ENCODE assay signal across 7 cellular contexts in genomic region chr19:16184665-16185122, GRCh38. TPM values are rescaled to one million over a fixed set of nuclear protein-coding genes. Genes with fewer than 3 reads are reported as not detected.
DNase-seq lines count a peak whose midpoint lies in the region; ATAC-seq and TF ChIP-seq lines count a peak whose summit lies in the region.

No MANE protein-coding gene starts in this region.

- no peak overlapping the region for H2AFZ ChIP-seq in HCT116 (ENCODE audit: low read depth, low read length, poor library complexity, severe bottlenecking)

- H3K27ac ChIP-seq in HCT116 (ENCODE audit: low read depth, low read length) (peak overlapping the region; percentile 26), iPS-18a (ENCODE audit: low read length) (no peak overlapping the region)

- H3K27ac Mint-ChIP-seq in activated B cell treated with CpG ODN at 0.5 μM for 24 hours: peak overlapping the region; percentile 93
- peak overlapping the region; percentile 100 for H3K27ac Mint-ChIP-seq in stimulated activated naive B cell treated with anti-CD40 and anti-IgM and Interleukin-4, amounts not matched to agents 10 μg/mL and 1 μg/mL and 100 μg/mL, for 72 hours

- H3K27me3 Mint-ChIP-seq in activated B cell treated with CpG ODN at 0.5 μM for 24 hours: no peaks in the 10 kb centered on the region
- H3K27me3 Mint-ChIP-seq in stimulated activated naive B cell treated with anti-CD40 and anti-IgM and Interleukin-4, amounts not matched to agents 10 μg/mL and 1 μg/mL and 100 μg/mL, for 72 hours: no peaks in the 10 kb centered on the region

- H3K4me1 Mint-ChIP-seq in activated B cell treated with CpG ODN at 0.5 μM for 24 hours: peaks cover 38% of the 10 kb centered on the region
- H3K4me1 Mint-ChIP-seq in stimulated activated naive B cell treated with anti-CD40 and anti-IgM and Interleukin-4, amounts not matched to agents 10 μg/mL and 1 μg/mL and 100 μg/mL, for 72 hours: peaks cover 20 to 47% of the 10 kb centered on the region in 2 donors

- no peak for TF ChIP-seq POLR2A in HCT116 (IDR thresholded peaks at IDR 0.05; ENCODE audit: borderline replicate concordance, extremely low read depth, insufficient read depth, insufficient read length)

- H3K4me2 ChIP-seq in HCT116 (ENCODE audit: low read length): peak overlapping the region; percentile 86

- H4K20me1 ChIP-seq in HCT116 (ENCODE audit: insufficient read depth): no peaks in the 10 kb centered on the region

- peak overlapping the region; percentile 97 for H3K4me3 Mint-ChIP-seq in activated B cell treated with CpG ODN at 0.5 μM for 24 hours
- peak overlapping the region; percentile 98 to 100 for H3K4me3 Mint-ChIP-seq in stimulated activated naive B cell treated with anti-CD40 and anti-IgM and Interleukin-4, amounts not matched to agents 10 μg/mL and 1 μg/mL and 100 μg/mL, for 72 hours

- H3K4me3 ChIP-seq in HCT116 (replicated peaks in 1 of 2; ENCODE audit: low read depth in 1 of 2, low read length in 2 of 2) (peak overlapping the region; percentile 94 to 97), iPS-18a (ENCODE audit: low read length) (peak overlapping the region; percentile 89)

- CTCF ChIA-PET in HCT116 (lab: Charles Lee): interaction anchor here (0.6 to 2.0 kb wide), 11 partner anchors 11 to 492 kb away, joined by 3 to 24 read pairs (median 4); partner anchors contain the start of gene AP1M1
- CTCF ChIA-PET in activated B cell treated with CpG ODN at 0.5 μM for 24 hours (lab: Charles Lee): interaction anchor here (0.8 to 3.3 kb wide), 19 partner anchors 11 to 555 kb away, joined by 3 to 18 read pairs (median 5); partner anchors contain the start of gene HSH2D

- no peaks in the 10 kb centered on the region for H3K9me2 ChIP-seq in HCT116 (ENCODE audit: insufficient read depth)

- peaks cover 21 to 44% of the 10 kb centered on the region in 2 experiments for H3K4me1 ChIP-seq in HCT116 (ENCODE audit: control insufficient read depth in 1 of 2, insufficient read depth in 2 of 2, low read length in 2 of 2)
- H3K4me1 ChIP-seq in iPS-18a (ENCODE audit: control insufficient read depth, low read depth, low read length): no peaks in the 10 kb centered on the region

- POLR2A ChIA-PET in HCT116 (lab: Charles Lee) (interaction anchor here (0.9 to 2.0 kb wide), 14 partner anchors 10 to 375 kb away, joined by 3 to 18 read pairs (median 4); partner anchors contain the start of genes AP1M1 and TPM4), activated B cell treated with CpG ODN at 0.5 μM for 24 hours (lab: Charles Lee) (interaction anchor here (0.6 to 2.4 kb wide), 33 partner anchors 10 to 765 kb away, joined by 3 to 25 read pairs (median 5); partner anchors contain the start of genes AKAP8L, AP1M1, HSH2D and RAB8A)

- H3K79me2 ChIP-seq in HCT116 (ENCODE audit: insufficient read depth, low read length): peaks cover 28% of the 10 kb centered on the region

- H3K36me3 Mint-ChIP-seq in activated B cell treated with CpG ODN at 0.5 μM for 24 hours (ENCODE audit: low read depth): peaks cover 29% of the 10 kb centered on the region
- H3K36me3 Mint-ChIP-seq in stimulated activated naive B cell treated with anti-CD40 and anti-IgM and Interleukin-4, amounts not matched to agents 10 μg/mL and 1 μg/mL and 100 μg/mL, for 72 hours: peaks cover 17 to 27% of the 10 kb centered on the region in 2 donors

- TF ChIP-seq RAD21 in HCT116 (IDR thresholded peaks at IDR 0.05; ENCODE audit: low read depth): no peak

- in situ Hi-C loops in G401 (cut with HindIII; ENCODE audit: low sequenced_read_pairs): no loop called here

- no peaks in the 10 kb centered on the region for H3K9me3 Mint-ChIP-seq in activated B cell treated with CpG ODN at 0.5 μM for 24 hours
- no peaks in the 10 kb centered on the region for H3K9me3 Mint-ChIP-seq in stimulated activated naive B cell treated with anti-CD40 and anti-IgM and Interleukin-4, amounts not matched to agents 10 μg/mL and 1 μg/mL and 100 μg/mL, for 72 hours

- H3K27me3 ChIP-seq in HCT116 (ENCODE audit: insufficient read depth, low read length): no peaks in the 10 kb centered on the region
- H3K27me3 ChIP-seq in iPS-18a (ENCODE audit: control insufficient read depth, insufficient read depth, low read length): no peaks in the 10 kb centered on the region

- no peak overlapping the region for H3K9ac ChIP-seq in HCT116 (ENCODE audit: low read length)
- H3K9ac ChIP-seq in iPS-18a (ENCODE audit: low read length): no peak overlapping the region

- TSS peak; percentile 92 for BruUV-seq in HCT116 (replicated peaks; lab: Mats Ljungman, UMichigan)

- H3K9me3 ChIP-seq in HCT116 (ENCODE audit: control insufficient read depth in 1 of 2, insufficient read depth in 1 of 2, low read depth in 1 of 2, low read length in 2 of 2) (no peaks in the 10 kb centered on the region), iPS-18a (ENCODE audit: control insufficient read depth, low read depth, low read length) (no peaks in the 10 kb centered on the region)

- H3K36me3 ChIP-seq in HCT116 (ENCODE audit: control insufficient read depth in 1 of 2, insufficient read depth in 2 of 2, low read length in 2 of 2): peaks cover 14 to 17% of the 10 kb centered on the region in 2 experiments; a peak in 3 of 4 replicates
- H3K36me3 ChIP-seq in iPS-18a (ENCODE audit: control insufficient read depth, low read depth, low read length): peaks cover 12% of the 10 kb centered on the region

- intact Hi-C loops in HCT116 (cut with micrococcal nuclease) (loop anchor here (5.0 kb wide), 1 partner anchor 347 kb away; no protein-coding TSS in a partner anchor), activated B cell treated with CpG ODN at 0.5 μM for 24 hours (cut with micrococcal nuclease) (loop anchor here (1.0 to 2.0 kb wide), 6 partner anchors 13 to 348 kb away; partner anchors contain the start of genes AP1M1 and RAB8A)

- TF ChIP-seq CTCF in HCT116 (IDR thresholded peaks at IDR 0.05 in 2 of 3, conservative IDR thresholded peaks at IDR 0.05 in 1 of 3; ENCODE audit: borderline replicate concordance in 1 of 3, insufficient read depth in 1 of 3, low read depth in 2 of 3, low read length in 2 of 3) (no peak), activated B cell treated with CpG ODN at 0.5 μM for 24 hours (IDR thresholded peaks at IDR 0.05) (no peak)

- no peak for DNase-seq in HCT116 (ENCODE audit: low read depth, low spot score)
- DNase-seq in activated B cell treated with CpG ODN at 0.5 μM for 24 hours: no peak
- DNase-seq in stimulated activated naive B cell treated with anti-CD40 and anti-IgM and Interleukin-4, amounts not matched to agents 10 μg/mL and 1 μg/mL and 100 μg/mL, for 72 hours: no peak
- DNase-seq in NCI-H774 (lab: John Stamatoyannopoulos, UW): no peak
- no peak for DNase-seq in G401 (ENCODE audit: low spot score)

- no peak; the same call in 1 of the 2 replicates for ATAC-seq in HCT116
- ATAC-seq in activated B cell treated with CpG ODN at 0.5 μM for 24 hours (ENCODE audit: low read depth): no peak
- ATAC-seq in stimulated activated naive B cell treated with anti-CD40 and anti-IgM and Interleukin-4, amounts not matched to agents 10 μg/mL and 1 μg/mL and 100 μg/mL, for 72 hours (replicated peaks): no peak
- no peak for ATAC-seq in HG02588 (IDR thresholded peaks at IDR 0.05; ENCODE audit: unreplicated experiment)

- RAD21 ChIA-PET in HCT116 (lab: Charles Lee; ENCODE audit: low non-redundant PET in 1 of 2, low total read pairs in 2 of 2, uncharacterized antibody in 2 of 2, unreplicated experiment in 2 of 2): interaction anchor here (0.6 to 1.2 kb wide), 2 partner anchors 143 to 203 kb away, joined by 3 to 7 read pairs; no protein-coding TSS in a partner anchor

TF ChIP-seq in HCT116, 20 proteins besides CTCF, POLR2A, EP300 and RAD21 (continues in another document):
- TF ChIP-seq REST (IDR thresholded peaks at IDR 0.05; ENCODE audit: low read depth) (no peak), SP1 (IDR thresholded peaks at IDR 0.05; ENCODE audit: low read depth) (no peak), TCF7L2 (IDR thresholded peaks at IDR 0.05; ENCODE audit: borderline replicate concordance, extremely low read depth, insufficient read depth, insufficient read length) (no peak)

RNA-seq across cellular contexts. Expression of gene FAM32A, which starts 0.5 kb away (rescaled TPM):
- total RNA-seq in HCT116 (2021; ENCODE audit: unreplicated experiment): 61.3 TPM
- polyA plus RNA-seq in HCT116 (2012): 50.8 and 61.3 TPM in 2 replicates
- 52.2 and 53.5 TPM in 2 replicates for total RNA-seq in activated B cell treated with CpG ODN at 0.5 μM for 24 hours
- total RNA-seq in G401 (2014; rRNA removed; shearing (Covaris generic)): 161 and 172 TPM in 2 replicates

RNA-seq across cellular contexts. Expression of gene CIB3, which starts 11.4 kb away (rescaled TPM):
- total RNA-seq in HCT116 (2021; ENCODE audit: unreplicated experiment) (not detected), activated B cell treated with CpG ODN at 0.5 μM for 24 hours (not detected in 2 replicates)
- polyA plus RNA-seq in HCT116 (2012): 0.13 and 0.76 TPM in 2 replicates
- not detected in 2 replicates for total RNA-seq in G401 (2014; rRNA removed; shearing (Covaris generic))

RNA-seq across cellular contexts. Expression of gene AP1M1, which starts 13.0 kb away (rescaled TPM):
- total RNA-seq in HCT116 (2021; ENCODE audit: unreplicated experiment): 50.0 TPM
- 50.7 and 52.9 TPM in 2 replicates for polyA plus RNA-seq in HCT116 (2012)
- 82.6 and 87.5 TPM in 2 replicates for total RNA-seq in activated B cell treated with CpG ODN at 0.5 μM for 24 hours
- 91.4 and 95.6 TPM in 2 replicates for total RNA-seq in G401 (2014; rRNA removed; shearing (Covaris generic))

RNA-seq across cellular contexts. Expression of gene HSH2D, which starts 41.2 kb away (rescaled TPM):
- total RNA-seq in HCT116 (2021; ENCODE audit: unreplicated experiment): 21.4 TPM
- polyA plus RNA-seq in HCT116 (2012): 25.0 and 30.2 TPM in 2 replicates
- 172 and 191 TPM in 2 replicates for total RNA-seq in activated B cell treated with CpG ODN at 0.5 μM for 24 hours
- total RNA-seq in G401 (2014; rRNA removed; shearing (Covaris generic)): not detected in 2 replicates
